Comparison of ENCODE assay signal across 1 cellular context in genomic region chr3:5051772-5052171, GRCh38.
A peak's percentile ranks its signal among the peaks of the same experiment; 100 is the strongest.
TF ChIP-seq lines count a peak whose summit lies in the region.

No MANE protein-coding gene starts in this region.

TF ChIP-seq in GM12878, 131 proteins besides CTCF, POLR2A, EP300 and RAD21 (continued from another document and continues in another):
- no peak for TF ChIP-seq BCL3 (IDR thresholded peaks at IDR 0.05; ENCODE audit: borderline replicate concordance, insufficient read depth, low read depth, low read length, poor library complexity, severe bottlenecking)
- TF ChIP-seq CEBPZ (IDR thresholded peaks at IDR 0.05; ENCODE audit: low read depth, low read length) = no peak
- no peak for TF ChIP-seq CUX1 (IDR thresholded peaks at IDR 0.05; ENCODE audit: insufficient replicate concordance, low read depth, low read length)
- TF ChIP-seq MEF2A (IDR thresholded peaks at IDR 0.05; ENCODE audit: insufficient read depth, low read depth, low read length) = peak; percentile 72; the same call in 1 of the 2 replicates
- TF ChIP-seq SP1 (IDR thresholded peaks at IDR 0.05; ENCODE audit: low read depth, low read length) = peak; percentile 25
- TF ChIP-seq GABPA (IDR thresholded peaks at IDR 0.05; ENCODE audit: low read depth) = 0 out of 2 replicates have a peak, but pooled peaks have one; percentile 6
- TF ChIP-seq KLF5 (IDR thresholded peaks at IDR 0.05; ENCODE audit: partially characterized antibody) = peak; percentile 69
- no peak for TF ChIP-seq ATF3 (IDR thresholded peaks at IDR 0.05; ENCODE audit: borderline replicate concordance, extremely low read depth, low read depth, low read length)
- TF ChIP-seq POU2F2 (IDR thresholded peaks at IDR 0.05; ENCODE audit: borderline replicate concordance, low read depth, low read length) = 0 out of 3 replicates have a peak, but pooled peaks have one; percentile 34
- TF ChIP-seq GATAD2B (conservative IDR thresholded peaks at IDR 0.05; ENCODE audit: low read depth) = peak; percentile 61
- no peak for TF ChIP-seq BRCA1 (IDR thresholded peaks at IDR 0.05; ENCODE audit: low read depth, low read length)
- peak; percentile 93 for TF ChIP-seq MEF2B (IDR thresholded peaks at IDR 0.05; ENCODE audit: partially characterized antibody, poor library complexity, severe bottlenecking)
- 0 out of 2 replicates have a peak, but pooled peaks have one; percentile 33 for TF ChIP-seq CHD2 (IDR thresholded peaks at IDR 0.05; ENCODE audit: borderline replicate concordance, low read depth, low read length)
- TF ChIP-seq HDAC2 (IDR thresholded peaks at IDR 0.05) = no peak
- peak; percentile 55 for TF ChIP-seq SMAD1 (IDR thresholded peaks at IDR 0.05; ENCODE audit: low read depth, partially characterized antibody)
- peak; percentile 80 for TF ChIP-seq RUNX3 (IDR thresholded peaks at IDR 0.05; ENCODE audit: low read length)
- no peak for TF ChIP-seq HCFC1 (IDR thresholded peaks at IDR 0.05; ENCODE audit: low read length)
- TF ChIP-seq PBX3 (IDR thresholded peaks at IDR 0.05; ENCODE audit: insufficient replicate concordance, low read depth, low read length) = peak; percentile 68
- peak; percentile 60; the same call in 1 of the 2 replicates for TF ChIP-seq JUND (IDR thresholded peaks at IDR 0.05; ENCODE audit: low read depth, low read length)
- no peak for TF ChIP-seq SMC3 (IDR thresholded peaks at IDR 0.05; ENCODE audit: borderline replicate concordance, low read length)
- TF ChIP-seq SUZ12 (IDR thresholded peaks at IDR 0.05; ENCODE audit: unreplicated experiment) = no peak
- peak; percentile 74 for TF ChIP-seq NFIC (IDR thresholded peaks at IDR 0.05; ENCODE audit: low read depth, low read length)
- peak; percentile 77 for TF ChIP-seq ATF7 (IDR thresholded peaks at IDR 0.05; ENCODE audit: low read depth)
- TF ChIP-seq TCF12 (IDR thresholded peaks at IDR 0.05; ENCODE audit: low read depth, low read length) = peak; percentile 76; the same call in 1 of the 2 replicates
- peak; percentile 42; the same call in 1 of the 2 replicates for TF ChIP-seq HDGF (IDR thresholded peaks at IDR 0.05)
- TF ChIP-seq ETV6 (conservative IDR thresholded peaks at IDR 0.05 in 1 of 2, IDR thresholded peaks at IDR 0.05 in 1 of 2; ENCODE audit: borderline replicate concordance in 1 of 2, low read depth in 1 of 2) = peak in 1 of 2 experiments; percentile 38; a peak in 1 of 4 replicates
- TF ChIP-seq IRF4 (IDR thresholded peaks at IDR 0.05; ENCODE audit: low read depth, low read length) = peak; percentile 77; the same call in 1 of the 2 replicates
- TF ChIP-seq PAX5 (IDR thresholded peaks at IDR 0.05; ENCODE audit: borderline replicate concordance, low read depth, low read length) = peak; percentile 76; the same call in 1 of the 2 replicates
- TF ChIP-seq EED (IDR thresholded peaks at IDR 0.05; ENCODE audit: low read depth) = peak; percentile 58; the same call in 1 of the 2 replicates
- TF ChIP-seq ASH2L (IDR thresholded peaks at IDR 0.05; ENCODE audit: borderline replicate concordance, low read depth) = no peak
- peak; percentile 48; the same call in 1 of the 2 replicates for TF ChIP-seq BACH1 (IDR thresholded peaks at IDR 0.05; ENCODE audit: borderline replicate concordance)
- no peak for TF ChIP-seq SUPT20H (IDR thresholded peaks at IDR 0.05; ENCODE audit: borderline replicate concordance, control insufficient read depth, low read depth, low read length)
- peak; percentile 90 for TF ChIP-seq IKZF1 (conservative IDR thresholded peaks at IDR 0.05)
- TF ChIP-seq STAT1 (conservative IDR thresholded peaks at IDR 0.05) = peak; percentile 86; the same call in 1 of the 2 replicates
- peak; percentile 91 for TF ChIP-seq PKNOX1 (IDR thresholded peaks at IDR 0.05)
- TF ChIP-seq BCLAF1 (IDR thresholded peaks at IDR 0.05) = no peak
- TF ChIP-seq IKZF2 (IDR thresholded peaks at IDR 0.05) = peak; percentile 91 to 92; a peak in 3 of 4 replicates
- TF ChIP-seq SMARCA5 (IDR thresholded peaks at IDR 0.05) = no peak
- peak; percentile 57; the same call in 1 of the 2 replicates for TF ChIP-seq YY1 (IDR thresholded peaks at IDR 0.05; ENCODE audit: low read depth, low read length)
- TF ChIP-seq RB1 (IDR thresholded peaks at IDR 0.05; ENCODE audit: borderline replicate concordance) = 0 out of 2 replicates have a peak, but pooled peaks have one; percentile 55
- 0 out of 2 replicates have a peak, but pooled peaks have one; percentile 12 for TF ChIP-seq E2F4 (IDR thresholded peaks at IDR 0.05; ENCODE audit: low read depth, low read length)
- 0 out of 2 replicates have a peak, but pooled peaks have one; percentile 26 for TF ChIP-seq MYB (IDR thresholded peaks at IDR 0.05; ENCODE audit: borderline replicate concordance, low read depth, low read length)
- TF ChIP-seq DPF2 (IDR thresholded peaks at IDR 0.05) = peak; percentile 90
- TF ChIP-seq BMI1 (IDR thresholded peaks at IDR 0.05; ENCODE audit: borderline replicate concordance) = peak; percentile 13; the same call in 1 of the 2 replicates
- TF ChIP-seq ZNF207 (IDR thresholded peaks at IDR 0.05; ENCODE audit: borderline replicate concordance) = peak; percentile 84
- TF ChIP-seq RAD51 (IDR thresholded peaks at IDR 0.05) = peak; percentile 82
- no peak for TF ChIP-seq RFX5 (IDR thresholded peaks at IDR 0.05; ENCODE audit: low read depth, low read length)
